ENCODE assay signal across 1 cellular context in the genomic region with DNA sequence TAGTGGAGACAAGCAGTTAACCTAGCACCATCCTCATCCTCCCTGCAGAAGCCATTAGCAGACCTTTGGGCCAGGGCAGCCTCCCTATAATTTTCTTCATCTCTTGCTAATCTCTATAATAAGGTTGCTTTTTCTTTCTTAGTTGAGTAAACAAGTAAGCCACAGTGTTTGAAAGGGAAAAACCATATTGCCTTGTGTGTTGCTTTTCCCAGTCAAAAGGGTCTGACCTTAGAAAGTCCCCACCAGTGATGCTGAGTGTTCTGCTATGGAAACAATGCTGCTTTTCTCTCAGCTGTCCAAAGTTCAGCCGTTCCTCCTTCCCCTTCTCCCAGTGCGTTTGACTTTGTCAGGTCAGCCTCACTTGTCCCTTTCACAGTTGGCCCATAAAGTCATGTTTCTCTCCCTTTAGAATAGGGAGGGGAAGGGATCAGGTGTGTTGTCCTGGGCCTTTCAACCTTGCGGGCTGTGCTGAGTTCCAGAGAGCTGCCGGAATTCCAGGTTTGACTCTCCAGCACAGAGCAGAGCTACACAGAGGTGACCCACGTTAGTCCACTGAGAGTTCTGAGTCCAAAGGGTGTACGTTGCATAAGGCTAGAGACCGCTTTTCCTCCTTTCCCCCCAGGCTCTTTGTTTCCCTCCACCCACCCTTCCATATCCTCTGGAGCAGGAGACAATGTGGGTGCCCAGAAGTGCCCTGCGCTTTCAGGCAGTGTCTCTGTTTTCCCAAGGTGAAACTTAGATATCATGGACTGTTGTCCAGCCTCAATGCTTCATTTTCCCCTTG.
TF ChIP-seq lines count a peak whose summit lies in the region.

No MANE protein-coding gene starts in this region.

TF ChIP-seq in HepG2, 621 proteins besides CTCF, POLR2A, EP300 and RAD21 (continued from another document and continues in another):
- TF ChIP-seq, protein P1, sequence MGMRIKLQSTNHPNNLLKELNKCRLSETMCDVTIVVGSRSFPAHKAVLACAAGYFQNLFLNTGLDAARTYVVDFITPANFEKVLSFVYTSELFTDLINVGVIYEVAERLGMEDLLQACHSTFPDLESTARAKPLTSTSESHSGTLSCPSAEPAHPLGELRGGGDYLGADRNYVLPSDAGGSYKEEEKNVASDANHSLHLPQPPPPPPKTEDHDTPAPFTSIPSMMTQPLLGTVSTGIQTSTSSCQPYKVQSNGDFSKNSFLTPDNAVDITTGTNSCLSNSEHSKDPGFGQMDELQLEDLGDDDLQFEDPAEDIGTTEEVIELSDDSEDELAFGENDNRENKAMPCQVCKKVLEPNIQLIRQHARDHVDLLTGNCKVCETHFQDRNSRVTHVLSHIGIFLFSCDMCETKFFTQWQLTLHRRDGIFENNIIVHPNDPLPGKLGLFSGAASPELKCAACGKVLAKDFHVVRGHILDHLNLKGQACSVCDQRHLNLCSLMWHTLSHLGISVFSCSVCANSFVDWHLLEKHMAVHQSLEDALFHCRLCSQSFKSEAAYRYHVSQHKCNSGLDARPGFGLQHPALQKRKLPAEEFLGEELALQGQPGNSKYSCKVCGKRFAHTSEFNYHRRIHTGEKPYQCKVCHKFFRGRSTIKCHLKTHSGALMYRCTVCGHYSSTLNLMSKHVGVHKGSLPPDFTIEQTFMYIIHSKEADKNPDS (CRISPR knock-in tag; IDR thresholded peaks at IDR 0.05): no peak
- TF ChIP-seq SMAD9 (CRISPR knock-in tag; IDR thresholded peaks at IDR 0.05) (no peak), GATAD2A (CRISPR knock-in tag; IDR thresholded peaks at IDR 0.05) (peak; percentile 90), ZNF672 (CRISPR knock-in tag; IDR thresholded peaks at IDR 0.05) (no peak), SRF (IDR thresholded peaks at IDR 0.05; ENCODE audit: low read depth, low read length) (peak; percentile 24; the same call in 1 of the 2 replicates), RAD51 (IDR thresholded peaks at IDR 0.05; ENCODE audit: borderline replicate concordance) (no peak), ZNF547 (CRISPR knock-in tag; IDR thresholded peaks at IDR 0.05) (peak; percentile 41; the same call in 1 of the 2 replicates), NRL (CRISPR knock-in tag; IDR thresholded peaks at IDR 0.05; ENCODE audit: borderline replicate concordance) (no peak), HMGA1 (CRISPR knock-in tag; conservative IDR thresholded peaks at IDR 0.05) (no peak), KLF13 (CRISPR knock-in tag; IDR thresholded peaks at IDR 0.05) (no peak), NFYB (CRISPR knock-in tag; IDR thresholded peaks at IDR 0.05) (peak; percentile 11; the same call in 1 of the 2 replicates), SP5 (CRISPR knock-in tag; IDR thresholded peaks at IDR 0.05; ENCODE audit: borderline replicate concordance, low read depth) (peak; percentile 52; the same call in 1 of the 2 replicates), ZNF607 (CRISPR knock-in tag; IDR thresholded peaks at IDR 0.05; ENCODE audit: borderline replicate concordance) (no peak), ZNF446 (CRISPR knock-in tag; IDR thresholded peaks at IDR 0.05) (peak; percentile 22; the same call in 1 of the 2 replicates), MTA1 (CRISPR knock-in tag; IDR thresholded peaks at IDR 0.05; ENCODE audit: borderline replicate concordance) (peak; percentile 91), MTF1 (CRISPR knock-in tag; IDR thresholded peaks at IDR 0.05) (no peak), ZNF580 (CRISPR knock-in tag; IDR thresholded peaks at IDR 0.05; ENCODE audit: borderline replicate concordance, low read depth) (peak; percentile 73; the same call in 1 of the 2 replicates), IRF2 (CRISPR knock-in tag; IDR thresholded peaks at IDR 0.05) (peak; percentile 82; the same call in 1 of the 2 replicates), ZNF235 (CRISPR knock-in tag; IDR thresholded peaks at IDR 0.05; ENCODE audit: borderline replicate concordance) (no peak), ZBTB44 (CRISPR knock-in tag; IDR thresholded peaks at IDR 0.05) (peak; percentile 16; the same call in 1 of the 2 replicates), ZNF569 (CRISPR knock-in tag; IDR thresholded peaks at IDR 0.05; ENCODE audit: borderline replicate concordance) (no peak), ZNF761 (CRISPR knock-in tag; conservative IDR thresholded peaks at IDR 0.05) (peak; percentile 42; the same call in 1 of the 2 replicates), HNF4G (IDR thresholded peaks at IDR 0.05; ENCODE audit: borderline replicate concordance, low read depth, low read length) (peak; percentile 91), HNF4G (CRISPR knock-in tag; IDR thresholded peaks at IDR 0.05; ENCODE audit: borderline replicate concordance, low read depth) (peak; percentile 98), ARNTL (CRISPR knock-in tag; IDR thresholded peaks at IDR 0.05) (peak; percentile 91), NCOR1 (IDR thresholded peaks at IDR 0.05; ENCODE audit: borderline replicate concordance, low read length) (peak; percentile 99), CCDC6 (CRISPR knock-in tag; IDR thresholded peaks at IDR 0.05) (peak; percentile 56; the same call in 1 of the 2 replicates), SNAPC5 (CRISPR knock-in tag; IDR thresholded peaks at IDR 0.05; ENCODE audit: borderline replicate concordance) (peak; percentile 80; the same call in 1 of the 2 replicates), GFI1 (CRISPR knock-in tag; IDR thresholded peaks at IDR 0.05; ENCODE audit: borderline replicate concordance) (peak; percentile 92), RCOR2 (CRISPR knock-in tag; IDR thresholded peaks at IDR 0.05) (peak; percentile 92), NFKB2 (CRISPR knock-in tag; IDR thresholded peaks at IDR 0.05; ENCODE audit: borderline replicate concordance) (no peak), RFX5 (IDR thresholded peaks at IDR 0.05; ENCODE audit: low read depth, low read length) (no peak), ZNF644 (CRISPR knock-in tag; IDR thresholded peaks at IDR 0.05; ENCODE audit: low read depth) (peak; percentile 74), PAXIP1 (CRISPR knock-in tag; conservative IDR thresholded peaks at IDR 0.05) (peak; percentile 99), ZFP62 (CRISPR knock-in tag; IDR thresholded peaks at IDR 0.05) (no peak), ZNF224 (CRISPR knock-in tag; IDR thresholded peaks at IDR 0.05) (0 out of 2 replicates have a peak, but pooled peaks have one; percentile 76), ZNF432 (CRISPR knock-in tag; IDR thresholded peaks at IDR 0.05; ENCODE audit: borderline replicate concordance) (no peak), TBX3 (IDR thresholded peaks at IDR 0.05; ENCODE audit: borderline replicate concordance) (peak; percentile 22; the same call in 1 of the 2 replicates)
- TF ChIP-seq, protein P2, sequence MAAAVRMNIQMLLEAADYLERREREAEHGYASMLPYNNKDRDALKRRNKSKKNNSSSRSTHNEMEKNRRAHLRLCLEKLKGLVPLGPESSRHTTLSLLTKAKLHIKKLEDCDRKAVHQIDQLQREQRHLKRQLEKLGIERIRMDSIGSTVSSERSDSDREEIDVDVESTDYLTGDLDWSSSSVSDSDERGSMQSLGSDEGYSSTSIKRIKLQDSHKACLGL (CRISPR knock-in tag; IDR thresholded peaks at IDR 0.05): 0 out of 2 replicates have a peak, but pooled peaks have one; percentile 35
- TF ChIP-seq, protein P3, sequence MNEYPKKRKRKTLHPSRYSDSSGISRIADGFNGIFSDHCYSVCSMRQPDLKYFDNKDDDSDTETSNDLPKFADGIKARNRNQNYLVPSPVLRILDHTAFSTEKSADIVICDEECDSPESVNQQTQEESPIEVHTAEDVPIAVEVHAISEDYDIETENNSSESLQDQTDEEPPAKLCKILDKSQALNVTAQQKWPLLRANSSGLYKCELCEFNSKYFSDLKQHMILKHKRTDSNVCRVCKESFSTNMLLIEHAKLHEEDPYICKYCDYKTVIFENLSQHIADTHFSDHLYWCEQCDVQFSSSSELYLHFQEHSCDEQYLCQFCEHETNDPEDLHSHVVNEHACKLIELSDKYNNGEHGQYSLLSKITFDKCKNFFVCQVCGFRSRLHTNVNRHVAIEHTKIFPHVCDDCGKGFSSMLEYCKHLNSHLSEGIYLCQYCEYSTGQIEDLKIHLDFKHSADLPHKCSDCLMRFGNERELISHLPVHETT (CRISPR knock-in tag; conservative IDR thresholded peaks at IDR 0.05): no peak
- TF ChIP-seq, protein P4, sequence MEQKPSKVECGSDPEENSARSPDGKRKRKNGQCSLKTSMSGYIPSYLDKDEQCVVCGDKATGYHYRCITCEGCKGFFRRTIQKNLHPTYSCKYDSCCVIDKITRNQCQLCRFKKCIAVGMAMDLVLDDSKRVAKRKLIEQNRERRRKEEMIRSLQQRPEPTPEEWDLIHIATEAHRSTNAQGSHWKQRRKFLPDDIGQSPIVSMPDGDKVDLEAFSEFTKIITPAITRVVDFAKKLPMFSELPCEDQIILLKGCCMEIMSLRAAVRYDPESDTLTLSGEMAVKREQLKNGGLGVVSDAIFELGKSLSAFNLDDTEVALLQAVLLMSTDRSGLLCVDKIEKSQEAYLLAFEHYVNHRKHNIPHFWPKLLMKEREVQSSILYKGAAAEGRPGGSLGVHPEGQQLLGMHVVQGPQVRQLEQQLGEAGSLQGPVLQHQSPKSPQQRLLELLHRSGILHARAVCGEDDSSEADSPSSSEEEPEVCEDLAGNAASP (CRISPR knock-in tag; IDR thresholded peaks at IDR 0.05; ENCODE audit: borderline replicate concordance): peak; percentile 94
- TF ChIP-seq, protein P5, sequence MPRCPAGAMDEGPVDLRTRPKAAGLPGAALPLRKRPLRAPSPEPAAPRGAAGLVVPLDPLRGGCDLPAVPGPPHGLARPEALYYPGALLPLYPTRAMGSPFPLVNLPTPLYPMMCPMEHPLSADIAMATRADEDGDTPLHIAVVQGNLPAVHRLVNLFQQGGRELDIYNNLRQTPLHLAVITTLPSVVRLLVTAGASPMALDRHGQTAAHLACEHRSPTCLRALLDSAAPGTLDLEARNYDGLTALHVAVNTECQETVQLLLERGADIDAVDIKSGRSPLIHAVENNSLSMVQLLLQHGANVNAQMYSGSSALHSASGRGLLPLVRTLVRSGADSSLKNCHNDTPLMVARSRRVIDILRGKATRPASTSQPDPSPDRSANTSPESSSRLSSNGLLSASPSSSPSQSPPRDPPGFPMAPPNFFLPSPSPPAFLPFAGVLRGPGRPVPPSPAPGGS (CRISPR knock-in tag; IDR thresholded peaks at IDR 0.05): peak; percentile 68; the same call in 1 of the 2 replicates
- TF ChIP-seq, protein P6, sequence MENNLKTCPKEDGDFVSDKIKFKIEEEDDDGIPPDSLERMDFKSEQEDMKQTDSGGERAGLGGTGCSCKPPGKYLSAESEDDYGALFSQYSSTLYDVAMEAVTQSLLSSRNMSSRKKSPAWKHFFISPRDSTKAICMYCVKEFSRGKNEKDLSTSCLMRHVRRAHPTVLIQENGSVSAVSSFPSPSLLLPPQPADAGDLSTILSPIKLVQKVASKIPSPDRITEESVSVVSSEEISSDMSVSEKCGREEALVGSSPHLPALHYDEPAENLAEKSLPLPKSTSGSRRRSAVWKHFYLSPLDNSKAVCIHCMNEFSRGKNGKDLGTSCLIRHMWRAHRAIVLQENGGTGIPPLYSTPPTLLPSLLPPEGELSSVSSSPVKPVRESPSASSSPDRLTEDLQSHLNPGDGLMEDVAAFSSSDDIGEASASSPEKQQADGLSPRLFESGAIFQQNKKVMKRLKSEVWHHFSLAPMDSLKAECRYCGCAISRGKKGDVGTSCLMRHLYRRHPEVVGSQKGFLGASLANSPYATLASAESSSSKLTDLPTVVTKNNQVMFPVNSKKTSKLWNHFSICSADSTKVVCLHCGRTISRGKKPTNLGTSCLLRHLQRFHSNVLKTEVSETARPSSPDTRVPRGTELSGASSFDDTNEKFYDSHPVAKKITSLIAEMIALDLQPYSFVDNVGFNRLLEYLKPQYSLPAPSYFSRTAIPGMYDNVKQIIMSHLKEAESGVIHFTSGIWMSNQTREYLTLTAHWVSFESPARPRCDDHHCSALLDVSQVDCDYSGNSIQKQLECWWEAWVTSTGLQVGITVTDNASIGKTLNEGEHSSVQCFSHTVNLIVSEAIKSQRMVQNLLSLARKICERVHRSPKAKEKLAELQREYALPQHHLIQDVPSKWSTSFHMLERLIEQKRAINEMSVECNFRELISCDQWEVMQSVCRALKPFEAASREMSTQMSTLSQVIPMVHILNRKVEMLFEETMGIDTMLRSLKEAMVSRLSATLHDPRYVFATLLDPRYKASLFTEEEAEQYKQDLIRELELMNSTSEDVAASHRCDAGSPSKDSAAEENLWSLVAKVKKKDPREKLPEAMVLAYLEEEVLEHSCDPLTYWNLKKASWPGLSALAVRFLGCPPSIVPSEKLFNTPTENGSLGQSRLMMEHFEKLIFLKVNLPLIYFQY (CRISPR knock-in tag; IDR thresholded peaks at IDR 0.05; ENCODE audit: borderline replicate concordance): peak; percentile 80
